Comparison of ENCODE assay signal across 1 cellular context in genomic region chr16:89435051-89435450, GRCh38.
TF ChIP-seq lines count a peak whose summit lies in the region.

No MANE protein-coding gene starts in this region.

TF ChIP-seq in WTC11, 78 proteins besides CTCF, POLR2A, EP300 and RAD21 (continued from another document):
- TF ChIP-seq E2F4 (CRISPR knock-in tag; IDR thresholded peaks at IDR 0.05; ENCODE audit: borderline replicate concordance, low read depth): no peak
